Comparison of ENCODE assay signal across 9 cellular contexts in the genomic region with DNA sequence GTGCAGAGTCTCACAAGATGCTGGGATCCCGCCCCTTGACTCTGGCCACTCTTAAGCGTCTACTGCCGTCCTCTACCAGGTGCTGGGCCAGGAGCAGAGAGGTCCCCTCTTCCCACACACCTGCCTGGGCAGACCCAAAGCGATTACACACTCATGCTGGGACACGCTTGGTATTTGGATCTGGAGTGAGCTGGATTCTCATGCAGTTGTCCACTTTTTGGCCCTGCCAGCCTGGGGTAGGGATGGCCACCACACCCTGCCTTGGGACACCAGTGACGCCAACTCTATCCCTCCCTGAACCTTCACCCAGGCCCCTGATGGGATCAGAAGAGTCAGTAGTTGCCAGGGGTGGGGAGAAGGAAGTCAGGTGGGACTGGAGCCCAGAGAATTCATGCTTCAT. TPM values are rescaled to one million over a fixed set of nuclear protein-coding genes. Genes with fewer than 3 reads are reported as not detected.
DNase-seq lines count a peak whose midpoint lies in the region; ATAC-seq and TF ChIP-seq lines count a peak whose summit lies in the region.
"Had no signal": no experiment of that assay in that cellular context is flagged by ENCODE, and none has a peak within 500 bp of the region (broad histone marks: within the 10 kb centered on the region; RNA-seq: fewer than 3 reads in every experiment).

No MANE protein-coding gene starts in this region.

- no peak overlapping the region for H3K23ac ChIP-seq in neuronal stem cell (ENCODE audit: low read depth, low read length, poor library complexity)

- no peak overlapping the region for H2AFZ ChIP-seq in neuronal stem cell (ENCODE audit: low read length)

- H3F3A ChIP-seq in DOHH2 (ENCODE audit: control insufficient read depth, insufficient read depth): peaks cover 41% of the 10 kb centered on the region

- no peak overlapping the region for H4K8ac ChIP-seq in neuronal stem cell (ENCODE audit: low read depth, low read length)

- peak overlapping the region; percentile 50 for H2AK5ac ChIP-seq in neuronal stem cell (ENCODE audit: low read depth, low read length)

- H2BK120ac ChIP-seq in neuronal stem cell (ENCODE audit: low read depth, low read length): no peak overlapping the region

- no peak overlapping the region for H2BK5ac ChIP-seq in neuronal stem cell (ENCODE audit: low read length)

- H3K79me2 ChIP-seq in DOHH2 (ENCODE audit: control insufficient read depth, low read length): peaks cover 89% of the 10 kb centered on the region

- H3K4me1 Mint-ChIP-seq in CD14-positive monocyte: peaks cover 52% of the 10 kb centered on the region
- H3K4me1 Mint-ChIP-seq in activated naive CD8-positive, alpha-beta T cell treated with anti-CD3 and anti-CD28 coated beads, Interleukin-2, amount 50 U/mL, for 24 hours: peaks cover 95% of the 10 kb centered on the region

- H3K27me3 Mint-ChIP-seq in CD14-positive monocyte (ENCODE audit: low read depth in 3 of 3): peaks cover 0 to 5% (median 0%) of the 10 kb centered on the region in 3 donors
- H3K27me3 Mint-ChIP-seq in activated naive CD8-positive, alpha-beta T cell treated with anti-CD3 and anti-CD28 coated beads, Interleukin-2, amount 50 U/mL, for 24 hours: no peaks in the 10 kb centered on the region

- H3K9me3 ChIP-seq in DOHH2 (ENCODE audit: control insufficient read depth, insufficient read depth, low read length) (peaks cover 10% of the 10 kb centered on the region), neuronal stem cell (replicated peaks in 1 of 2; ENCODE audit: control insufficient read depth in 2 of 2, insufficient read depth in 1 of 2, low read depth in 1 of 2, low read length in 2 of 2) (peaks cover 3 to 10% of the 10 kb centered on the region in 2 donors)
- H3K9me3 ChIP-seq: colonic mucosa had no signal

- no peak overlapping the region for H3K4ac ChIP-seq in neuronal stem cell (ENCODE audit: low read length)

- in situ Hi-C loops in GM13977 (cut with MboI; ENCODE audit: low pct_unique_long_range_greater_than_20kb, low sequenced_read_pairs, unreplicated experiment): no loop called here

- peaks cover 4 to 10% (median 5%) of the 10 kb centered on the region in 7 donors for H3K9me3 Mint-ChIP-seq in CD14-positive monocyte
- H3K9me3 Mint-ChIP-seq in activated naive CD8-positive, alpha-beta T cell treated with anti-CD3 and anti-CD28 coated beads, Interleukin-2, amount 50 U/mL, for 24 hours: peaks cover 4% of the 10 kb centered on the region

- peaks cover 86% of the 10 kb centered on the region for H3K36me3 ChIP-seq in DOHH2 (ENCODE audit: control insufficient read depth, low read length)
- H3K36me3 ChIP-seq in neuronal stem cell (replicated peaks in 1 of 2; ENCODE audit: control insufficient read depth in 2 of 2, insufficient read depth in 2 of 2, low read length in 2 of 2): no peaks in the 10 kb centered on the region
- H3K36me3 ChIP-seq: colonic mucosa had no signal

- H3K14ac ChIP-seq in neuronal stem cell (ENCODE audit: low read length): no peak overlapping the region

- H3K9me2 ChIP-seq in DOHH2 (replicated peaks; ENCODE audit: control insufficient read depth, low read length): no peaks in the 10 kb centered on the region

- H3K79me1 ChIP-seq in neuronal stem cell (ENCODE audit: low read depth, low read length): no peaks in the 10 kb centered on the region

- H2BK12ac ChIP-seq in neuronal stem cell (ENCODE audit: low read length): peak overlapping the region; percentile 59

- H3K27ac ChIP-seq in DOHH2 (ENCODE audit: low read depth, low read length) (no peak overlapping the region), neuronal stem cell (replicated peaks; ENCODE audit: low read length) (no peak overlapping the region)
- H3K27ac ChIP-seq: colonic mucosa had no signal

- DNase-seq in CD14-positive monocyte (ENCODE audit: low spot score) (no peak), neuronal stem cell (ENCODE audit: low spot score) (no peak), NCI-H1105 (lab: John Stamatoyannopoulos, UW) (no peak), GM13977 (ENCODE audit: low spot score) (no peak)
- no peak for DNase-seq in activated naive CD8-positive, alpha-beta T cell treated with anti-CD3 and anti-CD28 coated beads, Interleukin-2, amount 50 U/mL, for 24 hours
- DNase-seq: activated gamma-delta T cell had no signal

- peak overlapping the region in 4 of 7 donors; percentile 18 to 54 (median 36) for H3K27ac Mint-ChIP-seq in CD14-positive monocyte
- peak overlapping the region; percentile 93 for H3K27ac Mint-ChIP-seq in activated naive CD8-positive, alpha-beta T cell treated with anti-CD3 and anti-CD28 coated beads, Interleukin-2, amount 50 U/mL, for 24 hours

- no peak overlapping the region for H3K9ac ChIP-seq in neuronal stem cell (ENCODE audit: low read depth, low read length, poor library complexity)

- H2BK15ac ChIP-seq in neuronal stem cell (ENCODE audit: low read length): no peak overlapping the region

- no peak for TF ChIP-seq CTCF in CD14-positive monocyte (IDR thresholded peaks at IDR 0.05)
- no peak for TF ChIP-seq CTCF in DOHH2 (IDR thresholded peaks at IDR 0.05; ENCODE audit: low read depth, low read length, poor library complexity, severe bottlenecking)
- no peak for TF ChIP-seq CTCF in GM13977 (IDR thresholded peaks at IDR 0.05; ENCODE audit: extremely low read depth, insufficient read depth, missing control alignments)

- intact Hi-C loops in CD14-positive monocyte (cut with micrococcal nuclease): no loop called here

- H3K4me2 ChIP-seq in DOHH2 (ENCODE audit: low read length) (peak overlapping the region; percentile 98), neuronal stem cell (ENCODE audit: insufficient read depth, low read length, poor library complexity, severe bottlenecking) (no peak overlapping the region)

- no peak overlapping the region for H3K4me3 Mint-ChIP-seq in CD14-positive monocyte
- H3K4me3 Mint-ChIP-seq in activated naive CD8-positive, alpha-beta T cell treated with anti-CD3 and anti-CD28 coated beads, Interleukin-2, amount 50 U/mL, for 24 hours: no peak overlapping the region

- H3K18ac ChIP-seq in neuronal stem cell (ENCODE audit: low read length): peak overlapping the region; percentile 50

- ATAC-seq in activated naive CD8-positive, alpha-beta T cell treated with anti-CD3 and anti-CD28 coated beads, Interleukin-2, amount 50 U/mL, for 24 hours: no peak
- no peak for ATAC-seq in GM21528 (IDR thresholded peaks at IDR 0.05; ENCODE audit: low FRiP score, unreplicated experiment)

- H4K20me1 ChIP-seq in DOHH2 (ENCODE audit: control insufficient read depth, insufficient read depth, low read depth, low read length): 0 out of 2 replicates have a peak, but pooled peaks cover 4% of the 10 kb centered on the region

- H4K91ac ChIP-seq in neuronal stem cell (ENCODE audit: low read depth, low read length, poor library complexity): no peak overlapping the region

- no CpG with 5 or more reads among the region's 6 CpGs for WGBS in neuronal stem cell (ENCODE audit: extremely low coverage in 2 of 2, insufficient read length in 2 of 2, insufficient replicate concordance in 1 of 2), 2 donors

- no peak overlapping the region for H3K4me3 ChIP-seq in DOHH2 (ENCODE audit: low read length)
- no peak overlapping the region for H3K4me3 ChIP-seq in neuronal stem cell (ENCODE audit: low read length in 2 of 2)
- H3K4me3 ChIP-seq: colonic mucosa had no signal

- H3K4me1 ChIP-seq in DOHH2 (ENCODE audit: control insufficient read depth, low read length) (peaks cover 93% of the 10 kb centered on the region), neuronal stem cell (ENCODE audit: control insufficient read depth in 2 of 2, insufficient read depth in 1 of 2, low read depth in 1 of 2, low read length in 2 of 2) (peaks cover 8 to 10% of the 10 kb centered on the region in 2 donors)

- H3K36me3 Mint-ChIP-seq in CD14-positive monocyte: peaks cover 45 to 52% of the 10 kb centered on the region in 2 donors
- H3K36me3 Mint-ChIP-seq in activated naive CD8-positive, alpha-beta T cell treated with anti-CD3 and anti-CD28 coated beads, Interleukin-2, amount 50 U/mL, for 24 hours (ENCODE audit: low read depth): peaks cover 35% of the 10 kb centered on the region

- H3K27me3 ChIP-seq in DOHH2 (ENCODE audit: control insufficient read depth, low read length): no peaks in the 10 kb centered on the region
- no peaks in the 10 kb centered on the region for H3K27me3 ChIP-seq in neuronal stem cell (ENCODE audit: control insufficient read depth in 3 of 3, insufficient read depth in 3 of 3, low read depth in 1 of 3, low read length in 3 of 3)
- H3K27me3 ChIP-seq: colonic mucosa had no signal

RNA-seq across cellular contexts. Expression of a gene that starts 28.6 kb away (rescaled TPM):
- 10 to 100 TPM in 1 of 2 donors, 1 to 10 TPM in 1; 7.3 to 10.2 TPM for polyA plus RNA-seq in CD14-positive monocyte
- 6.8 TPM for polyA plus RNA-seq in neuronal stem cell (2013, experiment 1 of 2)
- polyA plus RNA-seq in neuronal stem cell (2013, experiment 2 of 2): 7.0 TPM
